In genomic region chr7:76393116-76394031, GRCh38 we compare ENCODE assay signal across 1 cellular context.
TF ChIP-seq lines count a peak whose summit lies in the region.

No MANE protein-coding gene starts in this region.

TF ChIP-seq in HEK293, 187 proteins besides CTCF, POLR2A, EP300 and RAD21 (continued from another document):
- TF ChIP-seq PRDM10 (tag by site-specific recombination; IDR thresholded peaks at IDR 0.05): peak; percentile 21; the same call in 1 of the 2 replicates
- peak; percentile 99 for TF ChIP-seq ZBTB26 (tag by site-specific recombination; optimal IDR thresholded peaks at IDR 0.05)
- TF ChIP-seq PBX3 (CRISPR knock-in tag; IDR thresholded peaks at IDR 0.05): peak; percentile 90
- TF ChIP-seq KLF10 (tag by site-specific recombination; IDR thresholded peaks at IDR 0.05): peak; percentile 44
- no peak for TF ChIP-seq ZNF830 (tag by site-specific recombination; IDR thresholded peaks at IDR 0.05; ENCODE audit: low read depth)
- TF ChIP-seq PRDM6 (tag by site-specific recombination; IDR thresholded peaks at IDR 0.05): no peak
- TF ChIP-seq PATZ1 (tag by site-specific recombination; IDR thresholded peaks at IDR 0.05): peak; percentile 51; the same call in 1 of the 2 replicates
- peak; percentile 63 for TF ChIP-seq SP2 (tag by site-specific recombination; IDR thresholded peaks at IDR 0.05)
- TF ChIP-seq BCL11A (tag by site-specific recombination; IDR thresholded peaks at IDR 0.05; ENCODE audit: low read depth): no peak
- peak; percentile 86 for TF ChIP-seq ZFHX2 (tag by site-specific recombination; conservative IDR thresholded peaks at IDR 0.05)
- no peak for TF ChIP-seq ZNF37A (tag by site-specific recombination; IDR thresholded peaks at IDR 0.05)
- peak; percentile 59 for TF ChIP-seq ZBTB8A (tag by site-specific recombination; IDR thresholded peaks at IDR 0.05)
- 0 out of 2 replicates have a peak, but pooled peaks have one; percentile 5 for TF ChIP-seq EGR2 (tag by site-specific recombination; IDR thresholded peaks at IDR 0.05; ENCODE audit: low read depth)
- peak; percentile 46 for TF ChIP-seq ZBTB11 (tag by site-specific recombination; conservative IDR thresholded peaks at IDR 0.05; ENCODE audit: low read depth)
